9 cellular contexts compared by ENCODE assay signal in genomic region chr2:205687018-205687956, GRCh38. TPM values are rescaled to one million over a fixed set of nuclear protein-coding genes. Genes with fewer than 3 reads are reported as not detected.
DNase-seq lines count a peak whose midpoint lies in the region; ATAC-seq and TF ChIP-seq lines count a peak whose summit lies in the region.
"Had no signal": no experiment of that assay in that cellular context is flagged by ENCODE, and none has a peak within 500 bp of the region (broad histone marks: within the 10 kb centered on the region; RNA-seq: fewer than 3 reads in every experiment).

No MANE protein-coding gene starts in this region.

- no peaks in the 10 kb centered on the region for H4K20me1 ChIP-seq in SK-N-SH (ENCODE audit: insufficient read depth)

- H3K36me3 ChIP-seq in SK-N-SH (replicated peaks in 1 of 2; ENCODE audit: control insufficient read depth in 1 of 2, insufficient read depth in 2 of 2, low read length in 1 of 2) (peaks cover 0 to 3% of the 10 kb centered on the region in 2 experiments), adipocyte (ENCODE audit: control insufficient read depth, insufficient read depth, low read length, severe bottlenecking) (no peaks in the 10 kb centered on the region), stomach (no peaks in the 10 kb centered on the region)
- H3K36me3 ChIP-seq: upper lobe of left lung had no signal

- H3K9ac ChIP-seq in SK-N-SH, result peak overlapping the region; percentile 79
- peak overlapping the region; percentile 90 for H3K9ac ChIP-seq in adipocyte (ENCODE audit: low read length)

- H3K4me1 ChIP-seq in SK-N-SH (ENCODE audit: control insufficient read depth in 1 of 2, insufficient read depth in 2 of 2, low read depth in 1 of 2, low read length in 1 of 2) (peaks cover 33 to 35% of the 10 kb centered on the region in 2 experiments; a peak in 3 of 4 replicates), adipocyte (ENCODE audit: control insufficient read depth, insufficient read depth, low read length) (peaks cover 29% of the 10 kb centered on the region), stomach (peaks cover 0 to 87% (median 56%) of the 10 kb centered on the region in 4 donors)

- DNase-seq in SK-N-SH (no peak), adipocyte (ENCODE audit: low read depth) (no peak), stomach (no peak), SKM-1 treated with dmso at 0.1 percent for 144 hours (lab: John Stamatoyannopoulos, UW; ENCODE audit: unreplicated experiment) (no peak), HPDE6-E6E7 (ENCODE audit: extremely low spot score) (no peak)

- TF ChIP-seq CTCF in SK-N-SH (IDR thresholded peaks at IDR 0.05), result no peak
- no peak for TF ChIP-seq CTCF in stomach (IDR thresholded peaks at IDR 0.05)

- no peak for TF ChIP-seq EP300 in SK-N-SH (IDR thresholded peaks at IDR 0.05; ENCODE audit: borderline replicate concordance in 1 of 2, low read depth in 1 of 2, low read length in 1 of 2)
- no peak for TF ChIP-seq EP300 in stomach (IDR thresholded peaks at IDR 0.05)

- CTCF ChIA-PET in SK-N-SH (lab: Yijun Ruan, JAX), result interaction anchor here (0.5 to 3.7 kb wide), 10 partner anchors 8 to 391 kb away, joined by 3 to 22 read pairs (median 4); no protein-coding TSS in a partner anchor

- TF ChIP-seq RAD21 in SK-N-SH (IDR thresholded peaks at IDR 0.05; ENCODE audit: low read length), result no peak

- POLR2A ChIA-PET in SK-N-SH (lab: Yijun Ruan, JAX), result no interaction called here

- intact Hi-C loops in stomach (cut with DNase I; ENCODE audit: low total_unique reads), result no loop called here

- no peaks in the 10 kb centered on the region for H3K9me3 ChIP-seq in SK-N-SH
- H3K9me3 ChIP-seq in adipocyte (ENCODE audit: control insufficient read depth, low read length), result no peaks in the 10 kb centered on the region
- H3K9me3 ChIP-seq in iPS-18c (ENCODE audit: control insufficient read depth, insufficient read depth, low read length), result no peaks in the 10 kb centered on the region
- H3K9me3 ChIP-seq in stomach, result no peaks in the 10 kb centered on the region
- H3K9me3 ChIP-seq: upper lobe of left lung had no signal

- peaks cover 19% of the 10 kb centered on the region for H3F3A ChIP-seq in SK-N-SH (replicated peaks; ENCODE audit: insufficient read depth)

- no peaks in the 10 kb centered on the region for H3K27me3 ChIP-seq in SK-N-SH (ENCODE audit: insufficient read depth)
- H3K27me3 ChIP-seq in adipocyte (replicated peaks; ENCODE audit: control insufficient read depth, insufficient read depth, low read length), result no peaks in the 10 kb centered on the region
- peaks cover 0 to 42% (median 25%) of the 10 kb centered on the region in 3 donors for H3K27me3 ChIP-seq in stomach

- peaks cover 94% of the 10 kb centered on the region for H3K79me2 ChIP-seq in SK-N-SH (ENCODE audit: insufficient read depth)

- H3K4me3 ChIP-seq in SK-N-SH (ENCODE audit: low read depth in 2 of 2, low read length in 1 of 2), result peak overlapping the region; percentile 71 to 77
- H3K4me3 ChIP-seq in adipocyte (ENCODE audit: low read length), result no peak overlapping the region
- peak overlapping the region; percentile 70 for H3K4me3 ChIP-seq in iPS-18c (ENCODE audit: insufficient read depth, low read depth, low read length)
- H3K4me3 ChIP-seq in stomach, result peak overlapping the region; percentile 65 to 76 (median 70)

- no peaks in the 10 kb centered on the region for H3K9me2 ChIP-seq in SK-N-SH

- TF ChIP-seq POLR2A in stomach (IDR thresholded peaks at IDR 0.05), result no peak

- peak overlapping the region; percentile 87; the same call in 1 of the 2 replicates for H2AFZ ChIP-seq in SK-N-SH (ENCODE audit: low read depth)

- H3K4me2 ChIP-seq in SK-N-SH, result peak overlapping the region; percentile 98

- H3K27ac ChIP-seq in SK-N-SH (ENCODE audit: low read depth in 2 of 2, low read length in 1 of 2) (peak overlapping the region in 1 of 2 experiments; percentile 48; a peak in 2 of 4 replicates), stomach (peak overlapping the region in 4 of 5 donors; percentile 85 to 93 (median 88))

- ATAC-seq in SK-N-SH treated with all-trans-retinoic acid at 6 μM for 48 hours (no peak), GM18858 (IDR thresholded peaks at IDR 0.05; ENCODE audit: unreplicated experiment) (no peak)

- 81% methylated on average over 18 of the region's 22 CpGs for WGBS in SK-N-SH (ENCODE audit: low lambda C conversion rate)
- 74 to 89% (median 82%) methylated on average over 22 of the region's 22 CpGs for WGBS in stomach, 5 donors

TF ChIP-seq in SK-N-SH, 30 proteins besides CTCF, POLR2A, EP300 and RAD21:
- TF ChIP-seq ZBTB33 (IDR thresholded peaks at IDR 0.05; ENCODE audit: borderline replicate concordance, low read depth), result no peak
- no peak for TF ChIP-seq EZH2phosphoT487 (IDR thresholded peaks at IDR 0.05; ENCODE audit: borderline replicate concordance, low read depth)
- TF ChIP-seq JUND (IDR thresholded peaks at IDR 0.05), result no peak
- no peak for TF ChIP-seq SIN3A (IDR thresholded peaks at IDR 0.05; ENCODE audit: borderline replicate concordance, low read depth, low read length)
- TF ChIP-seq TEAD4 (IDR thresholded peaks at IDR 0.05; ENCODE audit: borderline replicate concordance, insufficient read depth), result no peak

TF ChIP-seq in SK-N-SH treated with all-trans-retinoic acid at 6 μM for 48 hours, 23 proteins besides CTCF, POLR2A, EP300 and RAD21:
- TF ChIP-seq ARNTL (CRISPR knock-in tag; IDR thresholded peaks at IDR 0.05; ENCODE audit: borderline replicate concordance, low read depth) (no peak), TSHZ2 (CRISPR knock-in tag; IDR thresholded peaks at IDR 0.05) (no peak), ZNF565 (CRISPR knock-in tag; conservative IDR thresholded peaks at IDR 0.05; ENCODE audit: low read depth) (no peak), CREB5 (CRISPR knock-in tag; IDR thresholded peaks at IDR 0.05; ENCODE audit: low read depth) (no peak), ZNF70 (CRISPR knock-in tag; IDR thresholded peaks at IDR 0.05) (no peak), ESRRG (CRISPR knock-in tag; IDR thresholded peaks at IDR 0.05) (no peak), OSR1 (CRISPR knock-in tag; IDR thresholded peaks at IDR 0.05) (no peak), PPARA (CRISPR knock-in tag; IDR thresholded peaks at IDR 0.05; ENCODE audit: borderline replicate concordance) (no peak), ZNF8 (CRISPR knock-in tag; IDR thresholded peaks at IDR 0.05) (no peak), POU6F1 (CRISPR knock-in tag; IDR thresholded peaks at IDR 0.05; ENCODE audit: borderline replicate concordance, low read depth) (no peak)

RNA-seq across cellular contexts. Expression of gene NRP2, which starts 5.0 kb away (rescaled TPM):
- 66.9 and 68.8 TPM in 2 replicates for polyA plus RNA-seq in SK-N-SH (2012; rRNA removed)
- polyA plus RNA-seq in SK-N-SH (2012; cell fraction: cytosol; rRNA removed), result 47.4 and 57.6 TPM in 2 replicates
- 48.8 and 59.3 TPM in 2 replicates for polyA plus RNA-seq in SK-N-SH (2012; cell fraction: nucleus; rRNA removed)
- total RNA-seq in stomach, result 100 to 1,000 TPM in 2 of 5 donors, 10 to 100 TPM in 3; 21.0 to 166 (median 56.9) TPM
- polyA plus RNA-seq in stomach, result 10 to 100 TPM in 1 of 3 donors, 1 to 10 TPM in 1, under 1 TPM in 1; 0.92 to 13.2 (median 2.9) TPM
